In genomic region chr10:132398566-132398991, GRCh38 we compare ENCODE assay signal across 8 cellular contexts. TPM values are rescaled to one million over a fixed set of nuclear protein-coding genes. Genes with fewer than 3 reads are reported as not detected.
DNase-seq lines count a peak whose midpoint lies in the region; ATAC-seq and TF ChIP-seq lines count a peak whose summit lies in the region.

No MANE protein-coding gene starts in this region.

- H3K4me3 ChIP-seq in GM23338 (no peak overlapping the region), skin epidermis (peak overlapping the region in 5 of 7 experiments; percentile 70 to 92 (median 88))

- no peaks in the 10 kb centered on the region for H3K79me2 ChIP-seq in GM23338 (replicated peaks; ENCODE audit: insufficient read depth)

- H3K27ac ChIP-seq in GM23338 (ENCODE audit: low read depth) (no peak overlapping the region), skin epidermis (peak overlapping the region in 13 of 21 experiments; percentile 84 to 99 (median 94))

- DNase-seq in GM23338 (ENCODE audit: low spot score) (no peak), T-cell (no peak), left ventricle myocardium superior (peak; percentile 43), HEK293T (ENCODE audit: extremely low spot score) (no peak), globus pallidus (ENCODE audit: low spot score) (no peak)
- no peak for DNase-seq in stimulated activated CD4-positive, alpha-beta T cell treated with anti-CD3 and anti-CD28 coated beads, Interleukin-15, amount 100 ng/mL, for 24 hours

- no peaks in the 10 kb centered on the region for H3K9me2 ChIP-seq in GM23338 (ENCODE audit: insufficient read depth)

- H3K36me3 Mint-ChIP-seq in GM23338 (ENCODE audit: low read depth) (no peaks in the 10 kb centered on the region), T-cell (no peaks in the 10 kb centered on the region)

- H3K27me3 Mint-ChIP-seq in GM23338 (ENCODE audit: insufficient read depth, low read depth, poor library complexity), result peaks cover 3% of the 10 kb centered on the region
- no peaks in the 10 kb centered on the region for H3K27me3 Mint-ChIP-seq in T-cell

- H3K4me3 Mint-ChIP-seq in GM23338, result no peak overlapping the region; the same call in 2 of the 3 replicates
- peak overlapping the region; percentile 83 to 89 (median 88) for H3K4me3 Mint-ChIP-seq in T-cell

- no peaks in the 10 kb centered on the region for H4K20me1 ChIP-seq in GM23338 (replicated peaks; ENCODE audit: insufficient read depth)

- no peaks in the 10 kb centered on the region for H3F3A ChIP-seq in GM23338 (replicated peaks; ENCODE audit: low read depth)

- H3K27me3 ChIP-seq in GM23338 (ENCODE audit: insufficient read depth), result peaks cover 6% of the 10 kb centered on the region; the same call in 1 of the 2 replicates

- no peaks in the 10 kb centered on the region for H3K36me3 ChIP-seq in GM23338 (ENCODE audit: insufficient read depth)

- CTCF ChIA-PET in T-cell (lab: Charles Lee), result no interaction called here
- CTCF ChIA-PET in HEK293T (lab: Yijun Ruan, JAX), result no interaction called here

- H3K4me2 ChIP-seq in GM23338, result peak overlapping the region; percentile 80; the same call in 1 of the 2 replicates

- TF ChIP-seq CTCF in GM23338 (conservative IDR thresholded peaks at IDR 0.05; ENCODE audit: low read depth in 2 of 2), result no peak

- H3K4me1 ChIP-seq in GM23338 (ENCODE audit: insufficient read depth), result peaks cover 7% of the 10 kb centered on the region; the same call in 1 of the 2 replicates

- ATAC-seq in GM23338 (no peak), T-cell (replicated peaks in 1 of 4) (no peak), left ventricle myocardium superior (no peak), GM18498 (IDR thresholded peaks at IDR 0.05; ENCODE audit: unreplicated experiment) (no peak)

- H3K9me3 Mint-ChIP-seq in GM23338 (no peaks in the 10 kb centered on the region), T-cell (no peaks in the 10 kb centered on the region)

- POLR2A ChIA-PET in T-cell (lab: Charles Lee) (no interaction called here), HEK293T (lab: Yijun Ruan, JAX) (no interaction called here)

- H2AFZ ChIP-seq in GM23338, result no peak overlapping the region

- H3K27ac Mint-ChIP-seq in GM23338 (no peak overlapping the region), T-cell (no peak overlapping the region)

- H3K4me1 Mint-ChIP-seq in GM23338, result peaks cover 24% of the 10 kb centered on the region
- peaks cover 19 to 32% (median 20%) of the 10 kb centered on the region in 3 donors for H3K4me1 Mint-ChIP-seq in T-cell

- intact Hi-C loops in left ventricle myocardium superior (cut with micrococcal nuclease), result no loop called here

TF ChIP-seq in GM23338, 12 proteins besides CTCF, POLR2A, EP300 and RAD21:
- TF ChIP-seq EZH2 (IDR thresholded peaks at IDR 0.05; ENCODE audit: low read depth, unreplicated experiment), result no peak
- TF ChIP-seq ZNF331 (CRISPR knock-in tag; IDR thresholded peaks at IDR 0.05; ENCODE audit: low read depth), result no peak
- no peak for TF ChIP-seq NANOG (IDR thresholded peaks at IDR 0.05; ENCODE audit: borderline replicate concordance)
- no peak for TF ChIP-seq JUNB (IDR thresholded peaks at IDR 0.05; ENCODE audit: unreplicated experiment)
- TF ChIP-seq EZH2phosphoT487 (IDR thresholded peaks at IDR 0.05; ENCODE audit: unreplicated experiment), result no peak
- no peak for TF ChIP-seq ZNF114 (CRISPR knock-in tag; IDR thresholded peaks at IDR 0.05)
- TF ChIP-seq CREB1 (CRISPR knock-in tag; IDR thresholded peaks at IDR 0.05; ENCODE audit: low read depth), result no peak
- no peak for TF ChIP-seq REST (IDR thresholded peaks at IDR 0.05; ENCODE audit: unreplicated experiment)

TF ChIP-seq in HEK293T, 16 proteins besides CTCF, POLR2A, EP300 and RAD21:
- TF ChIP-seq SP1 (IDR thresholded peaks at IDR 0.05), result no peak
- TF ChIP-seq BHLHE40 (IDR thresholded peaks at IDR 0.05; ENCODE audit: borderline replicate concordance), result no peak
- TF ChIP-seq L3MBTL2 (conservative IDR thresholded peaks at IDR 0.05), result no peak
- no peak for TF ChIP-seq ZNF384 (IDR thresholded peaks at IDR 0.05)
- no peak for TF ChIP-seq TARDBP (IDR thresholded peaks at IDR 0.05)
- no peak for TF ChIP-seq FOXM1 (IDR thresholded peaks at IDR 0.05; ENCODE audit: borderline replicate concordance)
- no peak for TF ChIP-seq CTBP1 (IDR thresholded peaks at IDR 0.05; ENCODE audit: borderline replicate concordance)
- TF ChIP-seq FOXK2 (IDR thresholded peaks at IDR 0.05), result no peak
- no peak for TF ChIP-seq HDGF (IDR thresholded peaks at IDR 0.05; ENCODE audit: borderline replicate concordance)
TF ChIP-seq in HEK293T: peak in this region for 0.

RNA-seq across cellular contexts. Expression of gene PWWP2B, which starts 1.6 kb away (rescaled TPM):
- total RNA-seq in GM23338 (2014; rRNA removed; shearing (Covaris generic)), result 8.6 and 12.8 TPM in 2 replicates
- 2.2 and 2.3 TPM in 2 replicates for polyA plus RNA-seq in GM23338 (2016; fragmentation: Nextera tagmentation; extraction: Ambion mirVana)
- total RNA-seq in T-cell, result 10 to 100 TPM; 11.5 to 15.3 (median 13.6) TPM
- total RNA-seq in left ventricle myocardium superior, result 19.9 TPM
